Comparison of ENCODE assay signal across 1 cellular context in the genomic region with DNA sequence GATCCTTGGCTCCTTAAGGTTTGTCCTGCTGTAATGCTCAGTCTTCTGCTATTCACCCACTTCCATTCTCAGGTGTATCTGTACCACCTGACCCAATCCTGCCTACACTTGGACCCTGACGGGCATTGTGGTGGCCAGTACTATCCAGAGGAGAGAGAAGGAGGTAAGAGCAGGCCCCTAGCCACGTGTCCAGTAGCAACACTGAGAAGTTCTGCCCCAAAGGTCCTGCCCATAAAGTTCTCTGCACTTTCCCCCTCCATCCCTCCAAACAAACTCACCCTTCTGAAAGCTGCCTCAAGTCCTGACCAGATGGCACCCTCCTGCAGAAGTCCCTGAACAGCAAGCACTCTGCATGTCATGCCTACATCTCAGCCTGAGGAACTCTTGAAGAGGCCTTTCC.
TF ChIP-seq lines count a peak whose summit lies in the region.

No MANE protein-coding gene starts in this region.

TF ChIP-seq in IMR-90, 13 proteins besides CTCF, POLR2A, EP300 and RAD21 (continued from another document):
- TF ChIP-seq ELK1 (IDR thresholded peaks at IDR 0.05; ENCODE audit: borderline replicate concordance, low read depth, low read length) (no peak), SMC3 (IDR thresholded peaks at IDR 0.05; ENCODE audit: low read depth, low read length) (no peak), FOS (IDR thresholded peaks at IDR 0.05; ENCODE audit: low read depth, low read length) (no peak), CHD1 (IDR thresholded peaks at IDR 0.05; ENCODE audit: low read depth, low read length) (no peak)
